In the genomic region with DNA sequence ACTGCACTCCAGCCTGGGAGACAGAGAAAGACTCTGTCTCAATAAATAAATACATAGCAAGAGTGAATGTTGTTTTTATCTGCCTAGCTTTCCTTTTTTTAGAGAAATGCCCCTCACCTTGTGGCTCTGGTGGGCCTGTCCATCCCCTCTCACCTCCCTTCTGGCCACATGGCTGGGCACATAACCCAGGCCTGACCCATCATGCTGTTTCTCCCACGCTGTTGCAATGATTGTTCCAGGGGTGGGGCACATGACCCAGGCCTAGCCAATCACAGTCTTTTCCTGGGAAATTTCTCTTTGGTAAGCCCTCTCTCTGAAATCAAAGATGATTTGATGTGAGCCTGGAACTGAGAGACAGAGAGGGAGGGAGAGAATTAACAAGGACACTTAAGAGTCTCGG, we compare ENCODE assay signal across 26 cellular contexts. TPM values are rescaled to one million over a fixed set of nuclear protein-coding genes. Genes with fewer than 3 reads are reported as not detected.
A peak's percentile ranks its signal among the peaks of the same experiment; 100 is the strongest.
DNase-seq lines count a peak whose midpoint lies in the region; ATAC-seq, FAIRE-seq and TF ChIP-seq lines count a peak whose summit lies in the region.
"Had no signal": no experiment of that assay in that cellular context is flagged by ENCODE, and none has a peak within 500 bp of the region (broad histone marks: within the 10 kb centered on the region; RNA-seq: fewer than 3 reads in every experiment).

No MANE protein-coding gene starts in this region.

- no peak for TF ChIP-seq EP300 in SK-N-SH (IDR thresholded peaks at IDR 0.05; ENCODE audit: borderline replicate concordance in 1 of 2, low read depth in 1 of 2, low read length in 1 of 2)

- POLR2A ChIA-PET in SK-N-SH (lab: Yijun Ruan, JAX) = no interaction called here

- ATAC-seq in SK-N-SH treated with all-trans-retinoic acid at 6 μM for 48 hours (no peak), GM21423 (IDR thresholded peaks at IDR 0.05; ENCODE audit: unreplicated experiment) (no peak)
- no peak for ATAC-seq in activated T-helper 17 cell treated with anti-CD3 and anti-CD28 coated beads, Interleukin-2, amount 50 U/mL, for 72 hours (replicated peaks)
- ATAC-seq: CD8-positive, alpha-beta T cell; psoas muscle; stimulated activated naive B cell treated with anti-CD40 and anti-IgM and Interleukin-4, amounts not matched to agents 10 μg/mL and 1 μg/mL and 100 μg/mL, for 72 hours had no signal

- DNase-seq in SK-N-SH (no peak), kidney (peak; percentile 32), pons (ENCODE audit: low spot score) (no peak), globus pallidus (ENCODE audit: low spot score) (no peak)
- DNase-seq: activated T-cell treated with anti-CD3 and anti-CD28 coated beads for 4 hours; CD8-positive, alpha-beta T cell; effector CD4-positive, alpha-beta T cell; islet precursor cell; MG63; NCI-H2081; NCI-H524; psoas muscle; SIG-M5; stimulated activated naive B cell treated with anti-CD40 and anti-IgM and Interleukin-4, amounts not matched to agents 10 μg/mL and 1 μg/mL and 100 μg/mL, for 72 hours; T1000; transverse colon had no signal

- intact Hi-C loops in kidney (cut with DNase I) = no loop called here

- no peak overlapping the region for H3K27ac ChIP-seq in SK-N-SH (ENCODE audit: low read depth in 2 of 2, low read length in 1 of 2)
- peak overlapping the region in 6 of 11 experiments; percentile 1 to 90 (median 20); a peak in 4 of 22 replicates for H3K27ac ChIP-seq in BLaER1 treated with 17β-estradiol and CSF1 and Interleukin-3, amounts not matched to agents 10 nM and 100 nM
- H3K27ac ChIP-seq in kidney (ENCODE audit: low read depth in 2 of 2, low read length in 2 of 2) = no peak overlapping the region
- H3K27ac ChIP-seq: cardiac muscle cell, psoas muscle, transverse colon had no signal

- no peaks in the 10 kb centered on the region for H3K9me2 ChIP-seq in SK-N-SH

- H3K4me2 ChIP-seq in SK-N-SH = no peak overlapping the region
- H3K4me2 ChIP-seq in BLaER1 treated with 17β-estradiol and CSF1 and Interleukin-3, amounts not matched to agents 10 nM and 100 nM = peak overlapping the region; percentile 73 to 99 (median 87); a peak in 20 of 22 replicates

- peaks cover 35% of the 10 kb centered on the region for H3K4me1 Mint-ChIP-seq in activated T-helper 17 cell treated with anti-CD3 and anti-CD28 coated beads, Interleukin-2, amount 50 U/mL, for 72 hours

- CTCF ChIA-PET in SK-N-SH (lab: Yijun Ruan, JAX) = interaction anchor here (0.6 to 1.4 kb wide), 4 partner anchors 9 to 938 kb away, joined by 3 read pairs; no protein-coding TSS in a partner anchor

- FAIRE-seq in kidney (lab: Jason Lieb, UNC) = no peak
- FAIRE-seq: A204.1, HTR-8/SVneo had no signal

- no peaks in the 10 kb centered on the region for H3K79me2 ChIP-seq in SK-N-SH (ENCODE audit: insufficient read depth)

- TF ChIP-seq RAD21 in SK-N-SH (IDR thresholded peaks at IDR 0.05; ENCODE audit: low read length) = no peak

- 0 out of 2 replicates have a peak overlapping the region, but pooled peaks have one; percentile 11 for H2AFZ ChIP-seq in SK-N-SH (ENCODE audit: low read depth)

- no peaks in the 10 kb centered on the region for H3K36me3 Mint-ChIP-seq in activated T-helper 17 cell treated with anti-CD3 and anti-CD28 coated beads, Interleukin-2, amount 50 U/mL, for 72 hours (ENCODE audit: low read depth)
- H3K36me3 Mint-ChIP-seq: activated naive CD4-positive, alpha-beta T cell treated with anti-CD3 and anti-CD28 coated beads, Interleukin-2, amount 50 U/mL, for 24 hours; CD8-positive, alpha-beta T cell; memory B cell; stimulated activated naive B cell treated with anti-CD40 and anti-IgM and Interleukin-4, amounts not matched to agents 10 μg/mL and 1 μg/mL and 100 μg/mL, for 72 hours had no signal

- no peak overlapping the region for H3K4me3 ChIP-seq in SK-N-SH (ENCODE audit: low read depth in 2 of 2, low read length in 1 of 2)
- H3K4me3 ChIP-seq in BLaER1 treated with 17β-estradiol and CSF1 and Interleukin-3, amounts not matched to agents 10 nM and 100 nM = no peak overlapping the region
- H3K4me3 ChIP-seq in kidney (ENCODE audit: low read length in 2 of 2) = no peak overlapping the region
- H3K4me3 ChIP-seq: cardiac muscle cell, MG63, psoas muscle, transverse colon had no signal

- no peaks in the 10 kb centered on the region for H3K9me3 Mint-ChIP-seq in activated T-helper 17 cell treated with anti-CD3 and anti-CD28 coated beads, Interleukin-2, amount 50 U/mL, for 72 hours
- H3K9me3 Mint-ChIP-seq: activated naive CD4-positive, alpha-beta T cell treated with anti-CD3 and anti-CD28 coated beads, Interleukin-2, amount 50 U/mL, for 24 hours; CD8-positive, alpha-beta T cell; memory B cell; nephron; stimulated activated naive B cell treated with anti-CD40 and anti-IgM and Interleukin-4, amounts not matched to agents 10 μg/mL and 1 μg/mL and 100 μg/mL, for 72 hours had no signal

- H3K36me3 ChIP-seq in SK-N-SH (replicated peaks in 1 of 2; ENCODE audit: control insufficient read depth in 1 of 2, insufficient read depth in 2 of 2, low read length in 1 of 2) = no peaks in the 10 kb centered on the region
- H3K36me3 ChIP-seq in BLaER1 treated with 17β-estradiol and CSF1 and Interleukin-3, amounts not matched to agents 10 nM and 100 nM = no peaks in the 10 kb centered on the region
- H3K36me3 ChIP-seq in kidney (ENCODE audit: control insufficient read depth in 1 of 2, insufficient read depth in 2 of 2, low read length in 2 of 2) = no peaks in the 10 kb centered on the region
- H3K36me3 ChIP-seq: cardiac muscle cell, MG63, transverse colon had no signal

- no peaks in the 10 kb centered on the region for H3F3A ChIP-seq in SK-N-SH (replicated peaks; ENCODE audit: insufficient read depth)

- peak overlapping the region; percentile 88 for H3K27ac Mint-ChIP-seq in activated T-helper 17 cell treated with anti-CD3 and anti-CD28 coated beads, Interleukin-2, amount 50 U/mL, for 72 hours
- H3K27ac Mint-ChIP-seq: CD8-positive, alpha-beta T cell; memory B cell; nephron had no signal

- H3K27me3 ChIP-seq in SK-N-SH (ENCODE audit: insufficient read depth) = no peaks in the 10 kb centered on the region
- no peaks in the 10 kb centered on the region for H3K27me3 ChIP-seq in BLaER1 treated with 17β-estradiol and CSF1 and Interleukin-3, amounts not matched to agents 10 nM and 100 nM
- H3K27me3 ChIP-seq: cardiac muscle cell, MG63 had no signal

- H3K9me3 ChIP-seq in SK-N-SH = no peaks in the 10 kb centered on the region
- H3K9me3 ChIP-seq in BLaER1 treated with 17β-estradiol and CSF1 and Interleukin-3, amounts not matched to agents 10 nM and 100 nM (replicated peaks in 1 of 11) = peaks cover 0 to 6% (median 0%) of the 10 kb centered on the region in 11 experiments; a peak in 4 of 22 replicates
- H3K9me3 ChIP-seq in kidney (ENCODE audit: control insufficient read depth in 1 of 2, low read length in 2 of 2) = no peaks in the 10 kb centered on the region
- H3K9me3 ChIP-seq: MG63, psoas muscle, transverse colon had no signal

- no peak overlapping the region for H3K9ac ChIP-seq in SK-N-SH
- H3K9ac ChIP-seq in BLaER1 treated with 17β-estradiol and CSF1 and Interleukin-3, amounts not matched to agents 10 nM and 100 nM = no peak overlapping the region
- H3K9ac ChIP-seq in kidney (ENCODE audit: low read length in 2 of 2) = no peak overlapping the region

- H4K20me1 ChIP-seq in SK-N-SH (ENCODE audit: insufficient read depth) = no peaks in the 10 kb centered on the region
- H4K20me1 ChIP-seq in BLaER1 treated with 17β-estradiol and CSF1 and Interleukin-3, amounts not matched to agents 10 nM and 100 nM = no peaks in the 10 kb centered on the region

- H3K4me1 ChIP-seq in SK-N-SH (ENCODE audit: control insufficient read depth in 1 of 2, insufficient read depth in 2 of 2, low read depth in 1 of 2, low read length in 1 of 2) (0 out of 4 replicates have a peak, but pooled peaks cover 0 to 6% of the 10 kb centered on the region in 2 experiments), kidney (ENCODE audit: control insufficient read depth in 1 of 2, insufficient read depth in 1 of 2, low read depth in 1 of 2, low read length in 2 of 2) (no peaks in the 10 kb centered on the region)
- peaks cover 81 to 100% (median 100%) of the 10 kb centered on the region in 10 experiments for H3K4me1 ChIP-seq in BLaER1 treated with 17β-estradiol and CSF1 and Interleukin-3, amounts not matched to agents 10 nM and 100 nM
- H3K4me1 ChIP-seq: psoas muscle, transverse colon had no signal

- 77% methylated on average over 2 of the region's 2 CpGs for WGBS in SK-N-SH (ENCODE audit: low lambda C conversion rate)

- TF ChIP-seq CTCF in SK-N-SH (IDR thresholded peaks at IDR 0.05) = no peak
- no peak for TF ChIP-seq CTCF in kidney (IDR thresholded peaks at IDR 0.05; ENCODE audit: borderline replicate concordance, extremely low read depth, insufficient read depth)

- no peaks in the 10 kb centered on the region for H3K27me3 Mint-ChIP-seq in activated T-helper 17 cell treated with anti-CD3 and anti-CD28 coated beads, Interleukin-2, amount 50 U/mL, for 72 hours
- H3K27me3 Mint-ChIP-seq: activated naive CD4-positive, alpha-beta T cell treated with anti-CD3 and anti-CD28 coated beads, Interleukin-2, amount 50 U/mL, for 24 hours; memory B cell; stimulated activated naive B cell treated with anti-CD40 and anti-IgM and Interleukin-4, amounts not matched to agents 10 μg/mL and 1 μg/mL and 100 μg/mL, for 72 hours had no signal

- H3K4me3 Mint-ChIP-seq in activated T-helper 17 cell treated with anti-CD3 and anti-CD28 coated beads, Interleukin-2, amount 50 U/mL, for 72 hours = no peak overlapping the region
- H3K4me3 Mint-ChIP-seq: activated naive CD4-positive, alpha-beta T cell treated with anti-CD3 and anti-CD28 coated beads, Interleukin-2, amount 50 U/mL, for 24 hours; CD8-positive, alpha-beta T cell; memory B cell; nephron; stimulated activated naive B cell treated with anti-CD40 and anti-IgM and Interleukin-4, amounts not matched to agents 10 μg/mL and 1 μg/mL and 100 μg/mL, for 72 hours had no signal

TF ChIP-seq in SK-N-SH treated with all-trans-retinoic acid at 6 μM for 48 hours, 23 proteins besides CTCF, POLR2A, EP300 and RAD21 (continues in another document):
- TF ChIP-seq CSDC2 (CRISPR knock-in tag; IDR thresholded peaks at IDR 0.05) (no peak), ARNTL (CRISPR knock-in tag; IDR thresholded peaks at IDR 0.05; ENCODE audit: borderline replicate concordance, low read depth) (no peak)

RNA-seq across cellular contexts. Expression of gene CYTH4, which starts 5.5 kb away (rescaled TPM):
- polyA plus RNA-seq in SK-N-SH (2012; rRNA removed) = 0.03 and 0.07 TPM in 2 replicates
- polyA plus RNA-seq in SK-N-SH (2012; cell fraction: cytosol; rRNA removed) = 0.01 and 0.04 TPM in 2 replicates
- 0.08 and 0.13 TPM in 2 replicates for polyA plus RNA-seq in SK-N-SH (2012; cell fraction: nucleus; rRNA removed)
- total RNA-seq in activated T-helper 17 cell treated with anti-CD3 and anti-CD28 coated beads, Interleukin-2, amount 50 U/mL, for 72 hours = 100 to 1,000 TPM in 1 of 2 donors, 10 to 100 TPM in 1; 53.7 to 124 TPM
- 30.2 TPM for total RNA-seq in kidney
- 1.9 TPM for polyA plus RNA-seq in kidney (ENCODE audit: insufficient read depth, low read depth, low replicate concordance)
- total RNA-seq: cardiac muscle cell had no signal
- polyA plus RNA-seq: cardiac muscle cell had no signal

RNA-seq across cellular contexts. Expression of gene RAC2, which starts 32.7 kb away (rescaled TPM):
- polyA plus RNA-seq in SK-N-SH (2012; rRNA removed) = 22.6 and 29.9 TPM in 2 replicates
- 14.6 and 19.9 TPM in 2 replicates for polyA plus RNA-seq in SK-N-SH (2012; cell fraction: cytosol; rRNA removed)
- 20.3 and 21.2 TPM in 2 replicates for polyA plus RNA-seq in SK-N-SH (2012; cell fraction: nucleus; rRNA removed)
- 1,000 to 10,000 TPM in 1 of 2 donors, 100 to 1,000 TPM in 1; 674 to 1,069 TPM for total RNA-seq in activated T-helper 17 cell treated with anti-CD3 and anti-CD28 coated beads, Interleukin-2, amount 50 U/mL, for 72 hours
- total RNA-seq in kidney = 38.6 TPM
- 4.5 TPM for polyA plus RNA-seq in kidney (ENCODE audit: insufficient read depth, low read depth, low replicate concordance)

Comparison
In these comparisons a context has a peak if more than half of its experiments do, and no peak if none do; other contexts are left out.
1. H3K27ac ChIP-seq: peak in BLaER1 treated with 17β-estradiol and CSF1 and Interleukin-3, amounts not matched to agents 10 nM and 100 nM (6 of 11); none in SK-N-SH (0 of 2) and kidney (0 of 2).
2. RNA of gene RAC2, which starts 32.7 kb away (total RNA-seq): 674 to 1,069 TPM in activated T-helper 17 cell treated with anti-CD3 and anti-CD28 coated beads, Interleukin-2, amount 50 U/mL, for 72 hours; 38.6 TPM in kidney (single experiment); every median in the first group is over 10 times any median in the second.